10 cellular contexts compared by ENCODE assay signal in the genomic region with DNA sequence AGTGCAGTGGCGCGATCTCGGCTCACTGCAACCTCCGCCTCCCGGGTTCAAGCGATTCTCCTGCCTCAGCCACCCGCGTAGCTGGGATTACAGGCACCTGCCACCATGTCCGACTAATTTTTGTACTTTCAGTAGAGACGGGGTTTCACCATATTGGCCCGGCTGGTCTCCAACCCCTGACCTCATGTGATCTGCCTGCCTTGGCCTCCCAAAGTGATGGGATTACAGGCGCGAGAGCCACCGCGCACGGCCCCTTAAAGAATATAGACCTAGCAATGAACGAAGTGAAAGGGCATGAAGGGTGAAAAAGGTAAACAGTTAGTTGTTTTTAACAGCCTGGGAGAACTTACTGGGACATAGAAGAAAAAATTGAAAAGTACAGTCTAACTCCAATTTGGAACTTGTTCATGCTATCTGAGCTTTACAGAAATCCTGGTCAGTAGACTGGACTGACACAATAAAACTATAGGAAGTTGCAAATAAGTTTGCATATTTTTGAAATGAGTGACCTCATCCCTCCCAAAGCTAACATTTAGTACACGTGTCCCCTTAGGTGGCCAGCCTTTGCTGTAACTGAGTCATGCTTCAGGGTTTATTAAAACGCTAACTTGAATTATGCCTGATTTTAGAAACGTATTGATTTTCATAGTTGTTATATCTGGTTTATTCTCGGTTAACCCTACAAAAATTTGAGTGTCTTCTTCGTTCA. TPM values are rescaled to one million over a fixed set of nuclear protein-coding genes. Genes with fewer than 3 reads are reported as not detected.
DNase-seq lines count a peak whose midpoint lies in the region; ATAC-seq, FAIRE-seq and TF ChIP-seq lines count a peak whose summit lies in the region.
"Had no signal": no experiment of that assay in that cellular context is flagged by ENCODE, and none has a peak within 500 bp of the region (broad histone marks: within the 10 kb centered on the region; RNA-seq: fewer than 3 reads in every experiment).

No MANE protein-coding gene starts in this region.

- no peak overlapping the region for H3K14ac ChIP-seq in IMR-90 (replicated peaks; ENCODE audit: low read depth, low read length)

- H3K4me2 ChIP-seq in IMR-90 (ENCODE audit: low read depth, low read length) (peak overlapping the region; percentile 56), GM12878 (ENCODE audit: control insufficient read depth, insufficient read depth) (peak overlapping the region; percentile 17)

- BruUV-seq in IMR-90 (replicated peaks; lab: Mats Ljungman, UMichigan), result TSS peak; percentile 40
- TSS peak; percentile 52 for BruUV-seq in GM12878 (replicated peaks; lab: Mats Ljungman, UMichigan)

- H3K18ac ChIP-seq in IMR-90 (ENCODE audit: low read depth, low read length), result no peak overlapping the region; the same call in 1 of the 2 replicates

- H2AFZ ChIP-seq in IMR-90 (replicated peaks; ENCODE audit: low read length, poor library complexity) (no peak overlapping the region), GM12878 (ENCODE audit: control insufficient read depth, low read depth, low read length) (no peak overlapping the region)

- POLR2A ChIA-PET in CD8-positive, alpha-beta T cell (lab: Charles Lee), result interaction anchor here (1.1 kb wide), 1 partner anchor 33 kb away, joined by 3 read pairs; no protein-coding TSS in a partner anchor
- POLR2A ChIA-PET in IMR-90 (lab: Charles Lee; ENCODE audit: unreplicated experiment) (no interaction called here), GM12878 (lab: Charles Lee) (interaction anchor here (0.6 to 1.1 kb wide), 5 partner anchors 32 to 467 kb away, joined by 3 to 5 read pairs (median 3); a partner anchor contains a TSS)
- POLR2A ChIA-PET in naive thymus-derived CD8-positive, alpha-beta T cell (lab: Charles Lee), result interaction anchor here (1.1 to 7.4 kb wide), 3 partner anchors 11 to 37 kb away, joined by 3 to 59 read pairs (median 4); a partner anchor contains a TSS

- H3K9ac ChIP-seq in IMR-90 (ENCODE audit: low read depth, low read length), result no peak overlapping the region
- H3K9ac ChIP-seq in GM12878 (ENCODE audit: control insufficient read depth, insufficient read depth, low read length), result no peak overlapping the region

- peaks cover 10% of the 10 kb centered on the region; the same call in 1 of the 2 replicates for H3K9me1 ChIP-seq in IMR-90 (ENCODE audit: insufficient read depth, low read length)

- in situ Hi-C loops in IMR-90 (cut with MboI; ENCODE audit: low sequenced_read_pairs) (no loop called here), GM12878 (cut with MboI) (no loop called here)

- no peaks in the 10 kb centered on the region for H3K27me3 Mint-ChIP-seq in CD8-positive, alpha-beta T cell (ENCODE audit: low read depth)
- H3K27me3 Mint-ChIP-seq in naive thymus-derived CD8-positive, alpha-beta T cell, result no peaks in the 10 kb centered on the region

- CTCF ChIA-PET in CD8-positive, alpha-beta T cell (lab: Charles Lee), result interaction anchor here (0.7 to 1.7 kb wide), 3 partner anchors 9 to 61 kb away, joined by 3 to 9 read pairs (median 5); no protein-coding TSS in a partner anchor
- CTCF ChIA-PET in IMR-90 (lab: Yijun Ruan, JAX) (interaction anchor here (2.5 kb wide), 1 partner anchor 468 kb away, joined by 11 read pairs; no protein-coding TSS in a partner anchor), GM12878 (lab: Yijun Ruan, JAX) (interaction anchor here (0.6 to 14.4 kb wide), 10 partner anchors 20 to 468 kb away, joined by 3 to 219 read pairs (median 8); a partner anchor contains a TSS)

- H2AK9ac ChIP-seq in IMR-90 (replicated peaks; ENCODE audit: low read depth, low read length, poor library complexity), result no peak overlapping the region

- H3K27ac Mint-ChIP-seq in CD8-positive, alpha-beta T cell, result peak overlapping the region; percentile 32
- peak overlapping the region; percentile 25 to 91 (median 78) for H3K27ac Mint-ChIP-seq in naive thymus-derived CD8-positive, alpha-beta T cell

- 70% methylated on average over 4 of the region's 22 CpGs; no CpG with 5 or more reads in 1 of the 2 experiments for WGBS in IMR-90 (ENCODE audit: extremely low coverage in 2 of 2, insufficient read length in 1 of 2), 2 experiments
- WGBS in GM12878 (ENCODE audit: insufficient coverage, insufficient replicate concordance, low lambda C conversion rate, missing lambda C conversion rate), result 73% methylated on average over 22 of the region's 22 CpGs

- H2BK5ac ChIP-seq in IMR-90 (ENCODE audit: low read depth, low read length, poor library complexity, severe bottlenecking), result peak overlapping the region; percentile 72

- H3K4me1 Mint-ChIP-seq in CD8-positive, alpha-beta T cell (ENCODE audit: low read depth), result peaks cover 29% of the 10 kb centered on the region
- H3K4me1 Mint-ChIP-seq in naive thymus-derived CD8-positive, alpha-beta T cell, result peaks cover 13 to 51% (median 31%) of the 10 kb centered on the region in 4 donors

- peaks cover 20% of the 10 kb centered on the region for H3K4me1 ChIP-seq in CD8-positive, alpha-beta T cell (ENCODE audit: insufficient read depth, low read length)
- H3K4me1 ChIP-seq in IMR-90 (ENCODE audit: control insufficient read depth, insufficient read depth, low read length), result peaks cover 5% of the 10 kb centered on the region
- H3K4me1 ChIP-seq in GM12878 (ENCODE audit: control insufficient read depth, insufficient read depth, low read length), result no peaks in the 10 kb centered on the region

- peak overlapping the region; percentile 67; the same call in 1 of the 2 replicates for H3K4ac ChIP-seq in IMR-90 (ENCODE audit: low read depth, low read length)

- peaks cover 13% of the 10 kb centered on the region for H4K20me1 ChIP-seq in IMR-90 (ENCODE audit: insufficient read depth, low read length)
- H4K20me1 ChIP-seq in GM12878 (ENCODE audit: control insufficient read depth, insufficient read depth), result no peaks in the 10 kb centered on the region; the same call in 1 of the 2 replicates

- peaks cover 16% of the 10 kb centered on the region for H3K79me2 ChIP-seq in GM12878 (ENCODE audit: control insufficient read depth, insufficient read depth, low read length)

- peak overlapping the region; percentile 40; the same call in 1 of the 2 replicates for H4K5ac ChIP-seq in IMR-90 (ENCODE audit: low read depth, low read length)

- peaks cover 47% of the 10 kb centered on the region for H3K36me3 Mint-ChIP-seq in CD8-positive, alpha-beta T cell
- H3K36me3 Mint-ChIP-seq in naive thymus-derived CD8-positive, alpha-beta T cell, result peaks cover 9 to 39% (median 25%) of the 10 kb centered on the region in 3 donors

- intact Hi-C loops in CD8-positive, alpha-beta T cell (cut with DNase I, micrococcal nuclease), result no loop called here
- intact Hi-C loops in IMR-90 (cut with micrococcal nuclease), result no loop called here
- intact Hi-C loops in GM12878 (cut with micrococcal nuclease; ENCODE audit: unreplicated experiment), result loop anchor here (5.0 kb wide), 2 partner anchors 58 to 118 kb away; a partner anchor contains a TSS

- no peaks in the 10 kb centered on the region for H3K27me3 ChIP-seq in CD8-positive, alpha-beta T cell (ENCODE audit: insufficient read depth, low read length)
- no peaks in the 10 kb centered on the region for H3K27me3 ChIP-seq in IMR-90 (ENCODE audit: control insufficient read depth, insufficient read depth, low read length)
- H3K27me3 ChIP-seq in GM12878 (replicated peaks in 1 of 2; ENCODE audit: control insufficient read depth in 2 of 2, insufficient read depth in 2 of 2, low read length in 1 of 2), result no peaks in the 10 kb centered on the region
- H3K27me3 ChIP-seq: ovary had no signal

- no peaks in the 10 kb centered on the region for H3K9me3 ChIP-seq in CD8-positive, alpha-beta T cell (ENCODE audit: low read length)
- H3K9me3 ChIP-seq in IMR-90 (ENCODE audit: control insufficient read depth, insufficient read depth, low read length), result no peaks in the 10 kb centered on the region
- no peaks in the 10 kb centered on the region for H3K9me3 ChIP-seq in GM12878 (replicated peaks; ENCODE audit: control insufficient read depth, insufficient read depth, low read length)
- H3K9me3 ChIP-seq: ovary had no signal

- no peak overlapping the region for H2BK120ac ChIP-seq in IMR-90 (ENCODE audit: low read depth, low read length)

- no peak overlapping the region for H3K56ac ChIP-seq in IMR-90 (ENCODE audit: extremely low read depth, insufficient read depth, low read length)

- RAD21 ChIA-PET in GM12878 (lab: Charles Lee; ENCODE audit: unreplicated experiment), result interaction anchor here (0.8 to 1.7 kb wide), 5 partner anchors 8 to 467 kb away, joined by 3 to 10 read pairs (median 4); a partner anchor contains a TSS

- peak overlapping the region; percentile 68 for H3K4me3 Mint-ChIP-seq in CD8-positive, alpha-beta T cell
- H3K4me3 Mint-ChIP-seq in naive thymus-derived CD8-positive, alpha-beta T cell, result peak overlapping the region; percentile 44 to 95 (median 66)

- TF ChIP-seq CTCF in CD8-positive, alpha-beta T cell (IDR thresholded peaks at IDR 0.05), result no peak
- TF ChIP-seq CTCF in IMR-90 (conservative IDR thresholded peaks at IDR 0.05; ENCODE audit: low read depth, low read length) (no peak), GM12878 (IDR thresholded peaks at IDR 0.05 in 2 of 3, conservative IDR thresholded peaks at IDR 0.05 in 1 of 3; ENCODE audit: control insufficient read depth in 2 of 3, extremely low read depth in 1 of 3, insufficient read depth in 1 of 3, low read depth in 3 of 3, low read length in 3 of 3) (no peak)

- H4K91ac ChIP-seq in IMR-90 (ENCODE audit: insufficient read depth, low read depth, low read length), result no peak overlapping the region; the same call in 1 of the 2 replicates

- H3K79me1 ChIP-seq in IMR-90 (ENCODE audit: low read depth in 1 of 2, low read length in 2 of 2), result peaks cover 34 to 71% of the 10 kb centered on the region in 2 experiments

- no peak for ATAC-seq in CD8-positive, alpha-beta T cell
- ATAC-seq in IMR-90 (ENCODE audit: low read depth) (0 out of 2 replicates have a peak, but pooled peaks have one; percentile 2), GM12878 (no peak), GM21723 (IDR thresholded peaks at IDR 0.05; ENCODE audit: unreplicated experiment) (no peak), HG03442 (IDR thresholded peaks at IDR 0.05; ENCODE audit: unreplicated experiment) (no peak)
- ATAC-seq in naive thymus-derived CD8-positive, alpha-beta T cell, result no peak

- no peak for TF ChIP-seq POLR2A in IMR-90 (IDR thresholded peaks at IDR 0.05; ENCODE audit: low read depth, low read length)
- TF ChIP-seq POLR2A in GM12878 (IDR thresholded peaks at IDR 0.05; ENCODE audit: low read depth, low read length), result no peak

- H4K8ac ChIP-seq in IMR-90 (ENCODE audit: low read depth in 2 of 2, low read length in 2 of 2), result no peak overlapping the region

- TF ChIP-seq EP300 in GM12878 (IDR thresholded peaks at IDR 0.05; ENCODE audit: borderline replicate concordance in 1 of 2, control insufficient read depth in 1 of 2, low read depth in 2 of 2, low read length in 2 of 2), result no peak

- H2AK5ac ChIP-seq in IMR-90 (ENCODE audit: low read depth, low read length), result peak overlapping the region; percentile 83; the same call in 1 of the 2 replicates

- H3K9me3 Mint-ChIP-seq in CD8-positive, alpha-beta T cell, result no peaks in the 10 kb centered on the region
- peaks cover 0 to 2% (median 0%) of the 10 kb centered on the region in 9 donors for H3K9me3 Mint-ChIP-seq in naive thymus-derived CD8-positive, alpha-beta T cell

- peaks cover 32% of the 10 kb centered on the region for H3K36me3 ChIP-seq in CD8-positive, alpha-beta T cell (ENCODE audit: insufficient read depth, low read length)
- H3K36me3 ChIP-seq in IMR-90 (ENCODE audit: control insufficient read depth, insufficient read depth, low read length) (peaks cover 36% of the 10 kb centered on the region), GM12878 (ENCODE audit: control insufficient read depth in 2 of 2, insufficient read depth in 2 of 2, low read length in 1 of 2) (peaks cover 3 to 4% of the 10 kb centered on the region in 2 experiments; a peak in 3 of 4 replicates)
- H3K36me3 ChIP-seq: ovary had no signal

- no peak for TF ChIP-seq RAD21 in IMR-90 (IDR thresholded peaks at IDR 0.05; ENCODE audit: low read length)
- TF ChIP-seq RAD21 in GM12878 (IDR thresholded peaks at IDR 0.05; ENCODE audit: insufficient read depth, low read depth, low read length), result no peak

- H3K23ac ChIP-seq in IMR-90 (ENCODE audit: low read depth, low read length), result no peak overlapping the region

- no peak for FAIRE-seq in GM12878 (lab: Jason Lieb, UNC)

- no peak overlapping the region for H2BK15ac ChIP-seq in IMR-90 (ENCODE audit: low read depth, low read length)

- no peak overlapping the region for H3K4me3 ChIP-seq in CD8-positive, alpha-beta T cell (ENCODE audit: low read depth, low read length)
- no peak overlapping the region for H3K4me3 ChIP-seq in IMR-90 (ENCODE audit: insufficient read depth, low read depth, low read length)
- no peak overlapping the region for H3K4me3 ChIP-seq in GM12878

- dilution Hi-C loops in IMR-90 (cut with HindIII; ENCODE audit: low sequenced_read_pairs, unreplicated experiment), result no loop called here

- H3K27ac ChIP-seq in CD8-positive, alpha-beta T cell (ENCODE audit: low read depth, low read length), result no peak overlapping the region
- peak overlapping the region; percentile 51; the same call in 1 of the 2 replicates for H3K27ac ChIP-seq in IMR-90 (ENCODE audit: insufficient read depth, low read length)
- no peak overlapping the region for H3K27ac ChIP-seq in GM12878 (ENCODE audit: control insufficient read depth, insufficient read depth)
- H3K27ac ChIP-seq: ovary had no signal

- no peak overlapping the region for H2BK20ac ChIP-seq in IMR-90 (ENCODE audit: low read depth, low read length)

- SMC1A ChIA-PET in GM12878 (lab: Charles Lee; ENCODE audit: uncharacterized antibody, unreplicated experiment), result interaction anchor here (0.8 to 3.7 kb wide), 9 partner anchors 9 to 61 kb away, joined by 3 to 61 read pairs (median 3); a partner anchor contains a TSS

- no peak for DNase-seq in CD8-positive, alpha-beta T cell
- DNase-seq in IMR-90, result peak; percentile 90
- DNase-seq in GM12878 (ENCODE audit: low read depth, low spot score), result no peak
- no peak for DNase-seq in naive thymus-derived CD8-positive, alpha-beta T cell
- no peak for DNase-seq in NCI-H2196 (lab: John Stamatoyannopoulos, UW; ENCODE audit: unreplicated experiment)
- DNase-seq in NCI-H2171 treated with DMSO at 0.1 percent for 48 hours (lab: John Stamatoyannopoulos, UW), result no peak
- DNase-seq: MM.1S, ovary had no signal

RNA-seq across cellular contexts. Expression of a gene that starts 1.8 kb away (rescaled TPM):
- 10 to 100 TPM; 91.3 to 95.6 TPM for total RNA-seq in CD8-positive, alpha-beta T cell
- 14.4 and 18.3 TPM in 2 replicates for total RNA-seq in IMR-90 (2012; rRNA removed)
- 35.1 and 40.2 TPM in 2 replicates for polyA plus RNA-seq in IMR-90 (2012; rRNA removed)
- 15.0 and 15.4 TPM in 2 replicates for polyA plus RNA-seq in IMR-90 (2012; cell fraction: cytosol; rRNA removed)
- 85.9 and 135 TPM in 2 replicates for polyA plus RNA-seq in IMR-90 (2012; cell fraction: nucleus; rRNA removed; ENCODE audit: low replicate concordance)
- 42.8 and 47.0 TPM in 2 replicates for total RNA-seq in GM12878 (2013; cell fraction: nucleolus; rRNA removed)
- total RNA-seq in GM12878 (2014; rRNA removed), result 16.7 and 23.9 TPM in 2 replicates
- total RNA-seq in GM12878 (2014; rRNA removed; fragmentation: Illumina TruSeq; extraction: Trizol), result 13.4 and 16.0 TPM in 2 replicates
- 20.7 and 24.1 TPM in 2 replicates for total RNA-seq in GM12878 (2021)
- 10.9 TPM for polyA plus RNA-seq in GM12878 (2011; ENCODE audit: low read depth)
- polyA plus RNA-seq in GM12878 (2011; rRNA removed), result 11.9 and 21.1 TPM in 2 replicates
- 15.1 and 18.4 TPM in 2 replicates for polyA plus RNA-seq in GM12878 (2011; cell fraction: cytosol; rRNA removed)
- polyA plus RNA-seq in GM12878 (2011; cell fraction: nucleus; rRNA removed), result 43.8 and 51.2 TPM in 2 replicates
- 18.6 and 23.9 TPM in 2 replicates for polyA plus RNA-seq in GM12878 (2012)
- polyA plus RNA-seq in GM12878 (2014; fragmentation: Illumina TruSeq; extraction: Trizol), result 19.5 and 25.8 TPM in 2 replicates
- 10 to 100 TPM; 10.5 to 11.4 TPM for polyA plus RNA-seq in GM12878 (2014; fragmentation: Nextera tagmentation; extraction: Ambion mirVana)
- 13.8 and 14.4 TPM in 2 replicates for polyA plus RNA-seq in GM12878 (2014; rRNA removed)
- 10 to 100 TPM; 19.6 to 20.8 TPM for polyA plus RNA-seq in GM12878 (2016; fragmentation: Nextera tagmentation; extraction: Ambion mirVana)
- polyA minus RNA-seq in GM12878 (2011; rRNA and poly(A)+ RNA removed), result 21.4 and 26.0 TPM in 2 replicates
- polyA minus RNA-seq in GM12878 (2011; cell fraction: cytosol; rRNA and poly(A)+ RNA removed), result 9.5 and 11.2 TPM in 2 replicates
- polyA minus RNA-seq in GM12878 (2011; cell fraction: nucleus; rRNA and poly(A)+ RNA removed), result 19.2 and 29.9 TPM in 2 replicates
- 10 to 100 TPM; 85.0 to 97.4 TPM for total RNA-seq in naive thymus-derived CD8-positive, alpha-beta T cell
- polyA plus RNA-seq in naive thymus-derived CD8-positive, alpha-beta T cell, result 10 to 100 TPM; 17.0 to 38.0 (median 30.5) TPM

RNA-seq across cellular contexts. Expression of a gene that starts 29.9 kb away (rescaled TPM):
- total RNA-seq in CD8-positive, alpha-beta T cell, result not detected
- total RNA-seq in IMR-90 (2012; rRNA removed), result not detected in 2 replicates
- polyA plus RNA-seq in IMR-90 (2012; rRNA removed), result under 0.01 TPM in 1 of 2 replicates, not detected in the other
- 0.02 TPM in 1 of 2 replicates, not detected in the other for polyA plus RNA-seq in IMR-90 (2012; cell fraction: cytosol; rRNA removed)
- 0.01 and 0.11 TPM in 2 replicates for polyA plus RNA-seq in IMR-90 (2012; cell fraction: nucleus; rRNA removed; ENCODE audit: low replicate concordance)
- total RNA-seq in GM12878 (2013; cell fraction: nucleolus; rRNA removed), result 17.7 and 19.0 TPM in 2 replicates
- 1.9 and 2.2 TPM in 2 replicates for total RNA-seq in GM12878 (2014; rRNA removed)
- 1.7 and 2.0 TPM in 2 replicates for total RNA-seq in GM12878 (2014; rRNA removed; fragmentation: Illumina TruSeq; extraction: Trizol)
- total RNA-seq in GM12878 (2021), result 2.3 TPM in 2 replicates
- 0.47 TPM for polyA plus RNA-seq in GM12878 (2011; ENCODE audit: low read depth)
- 12.5 and 14.2 TPM in 2 replicates for polyA plus RNA-seq in GM12878 (2011; rRNA removed)
- polyA plus RNA-seq in GM12878 (2011; cell fraction: cytosol; rRNA removed), result 10.7 and 11.8 TPM in 2 replicates
- 8.3 and 11.2 TPM in 2 replicates for polyA plus RNA-seq in GM12878 (2011; cell fraction: nucleus; rRNA removed)
- polyA plus RNA-seq in GM12878 (2012), result 0.54 and 0.97 TPM in 2 replicates
- 1.7 TPM in 2 replicates for polyA plus RNA-seq in GM12878 (2014; fragmentation: Illumina TruSeq; extraction: Trizol)
- polyA plus RNA-seq in GM12878 (2014; fragmentation: Nextera tagmentation; extraction: Ambion mirVana), result under 1 TPM; 0.47 to 0.69 TPM
- 1.5 and 1.6 TPM in 2 replicates for polyA plus RNA-seq in GM12878 (2014; rRNA removed)
- polyA plus RNA-seq in GM12878 (2016; fragmentation: Nextera tagmentation; extraction: Ambion mirVana), result 1 to 10 TPM; 1.2 to 1.6 TPM
- polyA minus RNA-seq in GM12878 (2011; rRNA and poly(A)+ RNA removed), result 26.0 and 31.7 TPM in 2 replicates
- 4.1 and 4.9 TPM in 2 replicates for polyA minus RNA-seq in GM12878 (2011; cell fraction: cytosol; rRNA and poly(A)+ RNA removed)
- polyA minus RNA-seq in GM12878 (2011; cell fraction: nucleus; rRNA and poly(A)+ RNA removed), result 7.4 and 8.3 TPM in 2 replicates
- total RNA-seq in naive thymus-derived CD8-positive, alpha-beta T cell, result not detected
- not detected for polyA plus RNA-seq in naive thymus-derived CD8-positive, alpha-beta T cell
